In the genomic region with DNA sequence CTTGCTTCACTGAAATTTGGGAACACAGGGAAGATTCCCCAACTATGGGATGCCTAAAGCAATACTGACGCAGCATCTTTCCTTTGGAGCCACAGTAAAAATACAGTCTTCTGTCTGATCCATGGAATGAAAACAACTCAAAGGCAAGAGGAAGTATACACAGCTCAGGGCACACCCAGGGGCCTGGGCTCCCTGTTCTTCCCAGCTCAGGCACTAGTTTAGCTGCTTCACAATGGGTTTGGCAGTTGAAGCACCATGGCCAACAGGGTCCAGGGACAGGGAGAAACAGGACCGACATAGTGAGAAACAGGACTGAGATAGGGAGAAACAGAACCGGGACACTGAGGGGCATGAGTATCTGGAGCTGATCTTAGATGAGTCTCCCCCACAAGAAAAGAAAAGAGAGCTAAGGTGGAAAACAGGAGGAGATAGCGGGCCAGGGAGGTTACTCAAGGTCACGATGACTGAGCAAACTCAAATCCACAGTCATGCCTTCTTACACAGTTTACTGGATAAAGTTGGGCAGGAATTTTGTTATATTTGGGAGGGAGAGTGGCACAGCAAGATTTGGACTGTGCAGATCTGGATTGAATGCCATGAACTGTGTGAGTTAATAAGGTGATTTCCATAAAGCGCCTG, we compare ENCODE assay signal across 1 cellular context.
TF ChIP-seq lines count a peak whose summit lies in the region.

No MANE protein-coding gene starts in this region.

TF ChIP-seq in H1, 55 proteins besides CTCF, POLR2A, EP300 and RAD21 (continued from another document):
- TF ChIP-seq SP4 (IDR thresholded peaks at IDR 0.05; ENCODE audit: low read length) (no peak), KDM1A (IDR thresholded peaks at IDR 0.05; ENCODE audit: borderline replicate concordance, low read length) (no peak), JUND (IDR thresholded peaks at IDR 0.05; ENCODE audit: low read length) (no peak), KDM4A (IDR thresholded peaks at IDR 0.05; ENCODE audit: low read depth, low read length, severe bottlenecking) (no peak), EZH2 (IDR thresholded peaks at IDR 0.05; ENCODE audit: low read depth, low read length, severe bottlenecking) (no peak), TEAD4 (IDR thresholded peaks at IDR 0.05; ENCODE audit: low read depth, low read length) (no peak), ASH2L (IDR thresholded peaks at IDR 0.05; ENCODE audit: low read length) (no peak), GABPA (IDR thresholded peaks at IDR 0.05; ENCODE audit: borderline replicate concordance, insufficient read depth, low read length) (no peak), POU5F1 (IDR thresholded peaks at IDR 0.05; ENCODE audit: low read depth, low read length) (no peak), CEBPB (IDR thresholded peaks at IDR 0.05; ENCODE audit: low read depth, low read length) (no peak), CTBP2 (IDR thresholded peaks at IDR 0.05; ENCODE audit: borderline replicate concordance, insufficient read depth, insufficient read length, low read length) (no peak), CHD1 (IDR thresholded peaks at IDR 0.05; ENCODE audit: low read depth, low read length) (no peak)
- TF ChIP-seq, protein P1, sequence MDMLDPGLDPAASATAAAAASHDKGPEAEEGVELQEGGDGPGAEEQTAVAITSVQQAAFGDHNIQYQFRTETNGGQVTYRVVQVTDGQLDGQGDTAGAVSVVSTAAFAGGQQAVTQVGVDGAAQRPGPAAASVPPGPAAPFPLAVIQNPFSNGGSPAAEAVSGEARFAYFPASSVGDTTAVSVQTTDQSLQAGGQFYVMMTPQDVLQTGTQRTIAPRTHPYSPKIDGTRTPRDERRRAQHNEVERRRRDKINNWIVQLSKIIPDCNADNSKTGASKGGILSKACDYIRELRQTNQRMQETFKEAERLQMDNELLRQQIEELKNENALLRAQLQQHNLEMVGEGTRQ (IDR thresholded peaks at IDR 0.05; ENCODE audit: low read length): no peak
- TF ChIP-seq, protein P2, sequence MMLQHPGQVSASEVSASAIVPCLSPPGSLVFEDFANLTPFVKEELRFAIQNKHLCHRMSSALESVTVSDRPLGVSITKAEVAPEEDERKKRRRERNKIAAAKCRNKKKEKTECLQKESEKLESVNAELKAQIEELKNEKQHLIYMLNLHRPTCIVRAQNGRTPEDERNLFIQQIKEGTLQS (IDR thresholded peaks at IDR 0.05; ENCODE audit: insufficient read depth, low read depth, low read length): no peak
